In genomic region chr16:22194707-22195444, GRCh38 we compare ENCODE assay signal across 9 cellular contexts. TPM values are rescaled to one million over a fixed set of nuclear protein-coding genes. Genes with fewer than 3 reads are reported as not detected.
DNase-seq lines count a peak whose midpoint lies in the region; ATAC-seq and TF ChIP-seq lines count a peak whose summit lies in the region.
"Had no signal": no experiment of that assay in that cellular context is flagged by ENCODE, and none has a peak within 500 bp of the region (broad histone marks: within the 10 kb centered on the region; RNA-seq: fewer than 3 reads in every experiment).

No MANE protein-coding gene starts in this region.

- no peaks in the 10 kb centered on the region for H3K27me3 ChIP-seq in liver (ENCODE audit: control insufficient read depth in 4 of 4, insufficient read depth in 4 of 4, low read length in 3 of 4)
- H3K27me3 ChIP-seq in thoracic aorta (replicated peaks; ENCODE audit: insufficient read depth): no peaks in the 10 kb centered on the region
- no peaks in the 10 kb centered on the region for H3K27me3 ChIP-seq in WERI-Rb-1 (ENCODE audit: insufficient read depth, low read depth, severe bottlenecking)
- no peaks in the 10 kb centered on the region for H3K27me3 ChIP-seq in left lung
- no peaks in the 10 kb centered on the region for H3K27me3 ChIP-seq in BE2C

- H3K27ac ChIP-seq in liver (ENCODE audit: low read depth in 1 of 2, low read length in 2 of 2): peak overlapping the region; percentile 5 to 6
- H3K27ac ChIP-seq in thoracic aorta: peak overlapping the region; percentile 36 to 97
- H3K27ac ChIP-seq in WERI-Rb-1: no peak overlapping the region
- peak overlapping the region in 1 of 2 donors; percentile 70 for H3K27ac ChIP-seq in left lung

- 90% methylated on average over 9 of the region's 9 CpGs for WGBS in liver

- intact Hi-C loops in left lung (cut with DNase I): loop anchor here in 1 of 2 donors (5.0 kb wide), 1 partner anchor 102 kb away; the partner anchor contains the start of gene POLR3E

- peak overlapping the region; percentile 99 for H3K27ac Mint-ChIP-seq in activated T-cell treated with anti-CD3 and anti-CD28 coated beads, Interleukin-2, amount 50 U/mL, for 72 hours

- peaks cover 5% of the 10 kb centered on the region for H3K9me3 Mint-ChIP-seq in activated T-cell treated with anti-CD3 and anti-CD28 coated beads, Interleukin-2, amount 50 U/mL, for 4 hours
- peaks cover 0 to 7% of the 10 kb centered on the region in 2 donors for H3K9me3 Mint-ChIP-seq in activated T-cell treated with anti-CD3 and anti-CD28 coated beads, Interleukin-2, amount 50 U/mL, for 72 hours

- no peaks in the 10 kb centered on the region for H3K36me3 ChIP-seq in liver (ENCODE audit: control insufficient read depth in 4 of 4, insufficient read depth in 3 of 4, low read depth in 1 of 4, low read length in 3 of 4)
- no peaks in the 10 kb centered on the region for H3K36me3 ChIP-seq in thoracic aorta
- no peaks in the 10 kb centered on the region; the same call in 1 of the 2 replicates for H3K36me3 ChIP-seq in WERI-Rb-1
- no peaks in the 10 kb centered on the region for H3K36me3 ChIP-seq in left lung
- H3K36me3 ChIP-seq in BE2C: no peaks in the 10 kb centered on the region

- H3K9ac ChIP-seq in liver (ENCODE audit: low read depth in 1 of 2, low read length in 2 of 2): no peak overlapping the region

- H3K4me1 ChIP-seq in liver (ENCODE audit: control insufficient read depth in 4 of 4, insufficient read depth in 4 of 4, low read length in 3 of 4): peaks cover 2 to 27% (median 17%) of the 10 kb centered on the region in 4 donors
- peaks cover 17 to 36% of the 10 kb centered on the region in 2 donors for H3K4me1 ChIP-seq in thoracic aorta (ENCODE audit: control insufficient read depth in 1 of 2, low read depth in 2 of 2)
- H3K4me1 ChIP-seq in left lung: peaks cover 12 to 35% of the 10 kb centered on the region in 2 donors
- peaks cover 3% of the 10 kb centered on the region; the same call in 1 of the 2 replicates for H3K4me1 ChIP-seq in BE2C

- no peak for TF ChIP-seq RAD21 in liver (IDR thresholded peaks at IDR 0.05)

- ATAC-seq in activated T-cell treated with anti-CD3 and anti-CD28 coated beads, Interleukin-2, amount 50 U/mL, for 4 hours: no peak
- ATAC-seq in activated T-cell treated with anti-CD3 and anti-CD28 coated beads, Interleukin-2, amount 50 U/mL, for 72 hours (replicated peaks in 1 of 2): no peak
- ATAC-seq in thoracic aorta (ENCODE audit: insufficient number of reproducible peaks, low FRiP score, low read depth) (no peak), left lung (no peak)

- no peaks in the 10 kb centered on the region for H3K9me3 ChIP-seq in liver (ENCODE audit: control insufficient read depth in 4 of 4, low read length in 3 of 4)
- no peaks in the 10 kb centered on the region for H3K9me3 ChIP-seq in thoracic aorta
- H3K9me3 ChIP-seq in WERI-Rb-1 (ENCODE audit: severe bottlenecking): no peaks in the 10 kb centered on the region
- no peaks in the 10 kb centered on the region for H3K9me3 ChIP-seq in left lung
- no peaks in the 10 kb centered on the region for H3K9me3 ChIP-seq in BE2C

- peak overlapping the region; percentile 83 for H3K4me3 Mint-ChIP-seq in activated T-cell treated with anti-CD3 and anti-CD28 coated beads, Interleukin-2, amount 50 U/mL, for 4 hours
- peak overlapping the region; percentile 83 to 85 for H3K4me3 Mint-ChIP-seq in activated T-cell treated with anti-CD3 and anti-CD28 coated beads, Interleukin-2, amount 50 U/mL, for 72 hours

- peaks cover 2% of the 10 kb centered on the region for H3K27me3 Mint-ChIP-seq in activated T-cell treated with anti-CD3 and anti-CD28 coated beads, Interleukin-2, amount 50 U/mL, for 4 hours (ENCODE audit: low read depth)
- no peaks in the 10 kb centered on the region for H3K27me3 Mint-ChIP-seq in activated T-cell treated with anti-CD3 and anti-CD28 coated beads, Interleukin-2, amount 50 U/mL, for 72 hours (ENCODE audit: low read depth)

- DNase-seq in activated T-cell treated with anti-CD3 and anti-CD28 coated beads, Interleukin-2, amount 50 U/mL, for 4 hours: no peak
- no peak for DNase-seq in activated T-cell treated with anti-CD3 and anti-CD28 coated beads, Interleukin-2, amount 50 U/mL, for 1 hour
- DNase-seq in activated T-cell treated with anti-CD3 and anti-CD28 coated beads, Interleukin-2, amount 50 U/mL, for 72 hours: peak in 1 of 2 donors; percentile 13
- no peak for DNase-seq in thoracic aorta (ENCODE audit: low spot score)
- no peak for DNase-seq in WERI-Rb-1
- no peak for DNase-seq in left lung
- DNase-seq in BE2C: no peak

- no peak overlapping the region for H3K4me3 ChIP-seq in liver (ENCODE audit: low read depth in 1 of 3, low read length in 3 of 3)
- no peak overlapping the region for H3K4me3 ChIP-seq in thoracic aorta
- no peak overlapping the region for H3K4me3 ChIP-seq in WERI-Rb-1 (ENCODE audit: low read depth, low read length)
- no peak overlapping the region for H3K4me3 ChIP-seq in left lung
- no peak overlapping the region for H3K4me3 ChIP-seq in BE2C (ENCODE audit: low read depth, low read length)

- no peaks in the 10 kb centered on the region for H3K36me3 Mint-ChIP-seq in activated T-cell treated with anti-CD3 and anti-CD28 coated beads, Interleukin-2, amount 50 U/mL, for 4 hours (ENCODE audit: insufficient read depth)
- peaks cover 3 to 6% of the 10 kb centered on the region in 2 donors for H3K36me3 Mint-ChIP-seq in activated T-cell treated with anti-CD3 and anti-CD28 coated beads, Interleukin-2, amount 50 U/mL, for 72 hours (ENCODE audit: insufficient read depth in 2 of 2)

- H3K4me1 Mint-ChIP-seq in activated T-cell treated with anti-CD3 and anti-CD28 coated beads, Interleukin-2, amount 50 U/mL, for 4 hours (ENCODE audit: low read depth): peaks cover 50% of the 10 kb centered on the region
- H3K4me1 Mint-ChIP-seq in activated T-cell treated with anti-CD3 and anti-CD28 coated beads, Interleukin-2, amount 50 U/mL, for 72 hours (ENCODE audit: low read depth): peaks cover 64% of the 10 kb centered on the region

- TF ChIP-seq CTCF in liver (IDR thresholded peaks at IDR 0.05; ENCODE audit: low read depth, low read length, missing input control) (no peak), thoracic aorta (IDR thresholded peaks at IDR 0.05) (no peak), WERI-Rb-1 (IDR thresholded peaks at IDR 0.05; ENCODE audit: low read depth, low read length) (no peak), left lung (IDR thresholded peaks at IDR 0.05) (no peak), BE2C (IDR thresholded peaks at IDR 0.05; ENCODE audit: low read depth, low read length) (no peak)

TF ChIP-seq in liver, 16 proteins besides CTCF, POLR2A, EP300 and RAD21 (continues in another document):
- TF ChIP-seq EGR1 (IDR thresholded peaks at IDR 0.05; ENCODE audit: low read depth in 2 of 2) (no peak), NR2F2 (IDR thresholded peaks at IDR 0.05) (no peak), MAX (IDR thresholded peaks at IDR 0.05) (no peak), GABPA (IDR thresholded peaks at IDR 0.05 in 1 of 2, conservative IDR thresholded peaks at IDR 0.05 in 1 of 2) (no peak), RXRA (IDR thresholded peaks at IDR 0.05) (no peak), HNF4A (conservative IDR thresholded peaks at IDR 0.05) (no peak), ZBTB33 (IDR thresholded peaks at IDR 0.05) (no peak)

RNA-seq across cellular contexts. Expression of gene EEF2K, which starts 11.2 kb away (rescaled TPM):
- total RNA-seq in activated T-cell treated with anti-CD3 and anti-CD28 coated beads, Interleukin-2, amount 50 U/mL, for 4 hours: 10 to 100 TPM; 17.8 to 22.8 (median 19.1) TPM
- 10 to 100 TPM; 19.4 to 23.9 TPM for total RNA-seq in activated T-cell treated with anti-CD3 and anti-CD28 coated beads, Interleukin-2, amount 50 U/mL, for 72 hours
- 10 to 100 TPM; 11.5 to 14.3 TPM for total RNA-seq in liver
- polyA plus RNA-seq in liver: 1 to 10 TPM; 3.2 to 4.5 TPM
- total RNA-seq in thoracic aorta: 10 to 100 TPM; 35.1 to 38.2 TPM
- 10 to 100 TPM; 21.2 to 32.8 TPM for total RNA-seq in left lung
- polyA plus RNA-seq in BE2C (2012; ENCODE audit: insufficient read depth, insufficient read length, low read depth): 8.8 TPM

RNA-seq across cellular contexts. Expression of gene SDR42E2, which starts 32.6 kb away (rescaled TPM):
- total RNA-seq in activated T-cell treated with anti-CD3 and anti-CD28 coated beads, Interleukin-2, amount 50 U/mL, for 4 hours: not detected
- total RNA-seq in activated T-cell treated with anti-CD3 and anti-CD28 coated beads, Interleukin-2, amount 50 U/mL, for 72 hours: under 1 TPM in 1 of 2 donors, not detected in 1; 0.19 TPM
- total RNA-seq in liver: not detected
- polyA plus RNA-seq in liver: under 1 TPM in 1 of 2 donors, not detected in 1; 0.07 TPM
- total RNA-seq in thoracic aorta: not detected
- under 1 TPM in 1 of 2 donors, not detected in 1; 0.10 TPM for total RNA-seq in left lung
- polyA plus RNA-seq in BE2C (2012; ENCODE audit: insufficient read depth, insufficient read length, low read depth): not detected
- total RNA-seq: H1 had no signal
